In the genomic region with DNA sequence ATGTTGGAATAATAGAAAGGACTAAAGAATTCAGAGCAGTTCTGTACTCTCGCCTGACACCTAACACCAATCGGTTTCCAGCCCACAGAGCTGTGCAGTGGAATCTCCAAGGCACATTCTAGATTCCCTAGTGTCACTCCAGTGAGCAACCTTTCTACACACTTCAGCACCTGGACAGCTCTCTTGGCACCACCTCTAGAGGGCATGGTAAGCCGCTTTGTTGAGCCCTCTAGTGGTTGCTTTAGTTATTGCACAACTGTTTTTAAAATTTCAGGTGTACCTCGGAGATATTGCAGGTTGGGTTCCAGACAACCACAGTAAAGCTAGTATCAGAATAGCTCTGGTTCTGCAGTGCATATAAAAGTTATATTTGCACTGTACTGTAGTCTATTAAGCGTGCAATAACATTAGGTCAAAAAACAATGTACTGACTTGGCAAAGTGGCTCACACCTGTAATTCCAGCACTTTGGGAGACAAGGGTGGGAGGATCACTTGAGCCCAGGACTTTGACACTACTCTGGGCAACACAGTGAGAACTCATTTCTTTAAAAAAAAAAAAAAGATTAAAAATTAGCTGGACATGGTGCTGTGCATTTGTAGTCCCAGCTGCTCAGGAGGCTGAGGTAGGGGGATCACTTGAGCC, we compare ENCODE assay signal across 1 cellular context.
TF ChIP-seq lines count a peak whose summit lies in the region.

No MANE protein-coding gene starts in this region.

TF ChIP-seq in HepG2, 621 proteins besides CTCF, POLR2A, EP300 and RAD21 (continued from another document and continues in another):
- TF ChIP-seq, protein P1, sequence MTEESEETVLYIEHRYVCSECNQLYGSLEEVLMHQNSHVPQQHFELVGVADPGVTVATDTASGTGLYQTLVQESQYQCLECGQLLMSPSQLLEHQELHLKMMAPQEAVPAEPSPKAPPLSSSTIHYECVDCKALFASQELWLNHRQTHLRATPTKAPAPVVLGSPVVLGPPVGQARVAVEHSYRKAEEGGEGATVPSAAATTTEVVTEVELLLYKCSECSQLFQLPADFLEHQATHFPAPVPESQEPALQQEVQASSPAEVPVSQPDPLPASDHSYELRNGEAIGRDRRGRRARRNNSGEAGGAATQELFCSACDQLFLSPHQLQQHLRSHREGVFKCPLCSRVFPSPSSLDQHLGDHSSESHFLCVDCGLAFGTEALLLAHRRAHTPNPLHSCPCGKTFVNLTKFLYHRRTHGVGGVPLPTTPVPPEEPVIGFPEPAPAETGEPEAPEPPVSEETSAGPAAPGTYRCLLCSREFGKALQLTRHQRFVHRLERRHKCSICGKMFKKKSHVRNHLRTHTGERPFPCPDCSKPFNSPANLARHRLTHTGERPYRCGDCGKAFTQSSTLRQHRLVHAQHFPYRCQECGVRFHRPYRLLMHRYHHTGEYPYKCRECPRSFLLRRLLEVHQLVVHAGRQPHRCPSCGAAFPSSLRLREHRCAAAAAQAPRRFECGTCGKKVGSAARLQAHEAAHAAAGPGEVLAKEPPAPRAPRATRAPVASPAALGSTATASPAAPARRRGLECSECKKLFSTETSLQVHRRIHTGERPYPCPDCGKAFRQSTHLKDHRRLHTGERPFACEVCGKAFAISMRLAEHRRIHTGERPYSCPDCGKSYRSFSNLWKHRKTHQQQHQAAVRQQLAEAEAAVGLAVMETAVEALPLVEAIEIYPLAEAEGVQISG (CRISPR knock-in tag; IDR thresholded peaks at IDR 0.05), result peak; percentile 80
- TF ChIP-seq ZNF234 (CRISPR knock-in tag; conservative IDR thresholded peaks at IDR 0.05), result no peak
- TF ChIP-seq HOXA7 (CRISPR knock-in tag; IDR thresholded peaks at IDR 0.05), result peak; percentile 74; the same call in 1 of the 2 replicates
- peak; percentile 87 for TF ChIP-seq SALL1 (CRISPR knock-in tag; IDR thresholded peaks at IDR 0.05)
- peak; percentile 80; the same call in 1 of the 2 replicates for TF ChIP-seq JUNB (CRISPR knock-in tag; IDR thresholded peaks at IDR 0.05; ENCODE audit: borderline replicate concordance)
- no peak for TF ChIP-seq BRD4 (CRISPR knock-in tag; IDR thresholded peaks at IDR 0.05)
- TF ChIP-seq ZNF562 (CRISPR knock-in tag; IDR thresholded peaks at IDR 0.05; ENCODE audit: borderline replicate concordance), result no peak
- TF ChIP-seq, protein P2, sequence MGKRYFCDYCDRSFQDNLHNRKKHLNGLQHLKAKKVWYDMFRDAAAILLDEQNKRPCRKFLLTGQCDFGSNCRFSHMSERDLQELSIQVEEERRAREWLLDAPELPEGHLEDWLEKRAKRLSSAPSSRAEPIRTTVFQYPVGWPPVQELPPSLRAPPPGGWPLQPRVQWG (CRISPR knock-in tag; IDR thresholded peaks at IDR 0.05; ENCODE audit: borderline replicate concordance, low read depth), result no peak
- TF ChIP-seq TBP (CRISPR knock-in tag; IDR thresholded peaks at IDR 0.05), result no peak
- peak; percentile 69; the same call in 1 of the 2 replicates for TF ChIP-seq ZNF343 (CRISPR knock-in tag; IDR thresholded peaks at IDR 0.05)
- no peak for TF ChIP-seq ATRX (CRISPR knock-in tag; IDR thresholded peaks at IDR 0.05; ENCODE audit: borderline replicate concordance)
- TF ChIP-seq RARA (CRISPR knock-in tag; IDR thresholded peaks at IDR 0.05), result peak; percentile 78
- peak; percentile 93 for TF ChIP-seq CBX5 (CRISPR knock-in tag; IDR thresholded peaks at IDR 0.05; ENCODE audit: borderline replicate concordance)
- TF ChIP-seq PLRG1 (conservative IDR thresholded peaks at IDR 0.05), result no peak
- no peak; the same call in 1 of the 2 replicates for TF ChIP-seq YEATS4 (CRISPR knock-in tag; IDR thresholded peaks at IDR 0.05; ENCODE audit: borderline replicate concordance)
- 0 out of 2 replicates have a peak, but pooled peaks have one; percentile 42 for TF ChIP-seq RFX3 (CRISPR knock-in tag; IDR thresholded peaks at IDR 0.05)
- TF ChIP-seq, protein P3, sequence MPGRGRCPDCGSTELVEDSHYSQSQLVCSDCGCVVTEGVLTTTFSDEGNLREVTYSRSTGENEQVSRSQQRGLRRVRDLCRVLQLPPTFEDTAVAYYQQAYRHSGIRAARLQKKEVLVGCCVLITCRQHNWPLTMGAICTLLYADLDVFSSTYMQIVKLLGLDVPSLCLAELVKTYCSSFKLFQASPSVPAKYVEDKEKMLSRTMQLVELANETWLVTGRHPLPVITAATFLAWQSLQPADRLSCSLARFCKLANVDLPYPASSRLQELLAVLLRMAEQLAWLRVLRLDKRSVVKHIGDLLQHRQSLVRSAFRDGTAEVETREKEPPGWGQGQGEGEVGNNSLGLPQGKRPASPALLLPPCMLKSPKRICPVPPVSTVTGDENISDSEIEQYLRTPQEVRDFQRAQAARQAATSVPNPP (CRISPR knock-in tag; IDR thresholded peaks at IDR 0.05), result no peak
- TF ChIP-seq, protein P4, sequence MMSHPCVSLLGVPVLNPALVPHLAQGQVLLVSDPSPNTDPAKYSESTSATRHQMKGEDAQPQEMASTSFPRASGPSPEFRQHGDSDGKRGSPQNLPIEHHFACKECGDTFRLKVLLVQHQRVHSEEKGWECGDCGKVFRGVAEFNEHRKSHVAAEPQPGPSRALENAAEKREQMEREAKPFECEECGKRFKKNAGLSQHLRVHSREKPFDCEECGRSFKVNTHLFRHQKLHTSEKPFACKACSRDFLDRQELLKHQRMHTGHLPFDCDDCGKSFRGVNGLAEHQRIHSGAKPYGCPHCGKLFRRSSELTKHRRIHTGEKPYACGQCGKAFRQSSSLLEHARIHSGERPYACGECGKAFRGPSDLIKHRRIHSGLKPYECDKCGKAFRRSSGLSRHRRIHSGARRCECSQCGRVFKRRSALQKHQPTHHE (CRISPR knock-in tag; IDR thresholded peaks at IDR 0.05; ENCODE audit: borderline replicate concordance), result peak; percentile 67; the same call in 1 of the 2 replicates
- TF ChIP-seq AKAP8 (CRISPR knock-in tag; IDR thresholded peaks at IDR 0.05), result no peak
- TF ChIP-seq, protein P5, sequence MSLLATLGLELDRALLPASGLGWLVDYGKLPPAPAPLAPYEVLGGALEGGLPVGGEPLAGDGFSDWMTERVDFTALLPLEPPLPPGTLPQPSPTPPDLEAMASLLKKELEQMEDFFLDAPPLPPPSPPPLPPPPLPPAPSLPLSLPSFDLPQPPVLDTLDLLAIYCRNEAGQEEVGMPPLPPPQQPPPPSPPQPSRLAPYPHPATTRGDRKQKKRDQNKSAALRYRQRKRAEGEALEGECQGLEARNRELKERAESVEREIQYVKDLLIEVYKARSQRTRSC (CRISPR knock-in tag; IDR thresholded peaks at IDR 0.05; ENCODE audit: low read depth), result peak; percentile 65; the same call in 1 of the 2 replicates
- no peak for TF ChIP-seq ELF4 (CRISPR knock-in tag; IDR thresholded peaks at IDR 0.05; ENCODE audit: borderline replicate concordance)
- TF ChIP-seq NONO (IDR thresholded peaks at IDR 0.05), result no peak
- 0 out of 2 replicates have a peak, but pooled peaks have one; percentile 49 for TF ChIP-seq NONO (CRISPR knock-in tag; conservative IDR thresholded peaks at IDR 0.05)
- 0 out of 2 replicates have a peak, but pooled peaks have one; percentile 57 for TF ChIP-seq ZNF761 (CRISPR knock-in tag; conservative IDR thresholded peaks at IDR 0.05)
- no peak for TF ChIP-seq CBX1 (IDR thresholded peaks at IDR 0.05; ENCODE audit: low read depth)
- no peak; the same call in 1 of the 2 replicates for TF ChIP-seq PHF21A (CRISPR knock-in tag; IDR thresholded peaks at IDR 0.05)
- no peak for TF ChIP-seq KDM5B (CRISPR knock-in tag; IDR thresholded peaks at IDR 0.05; ENCODE audit: borderline replicate concordance)
- TF ChIP-seq FOXA3 (CRISPR knock-in tag; IDR thresholded peaks at IDR 0.05), result peak; percentile 76
- no peak for TF ChIP-seq ZNF737 (CRISPR knock-in tag; IDR thresholded peaks at IDR 0.05; ENCODE audit: borderline replicate concordance)
- TF ChIP-seq TOE1 (CRISPR knock-in tag; IDR thresholded peaks at IDR 0.05), result peak; percentile 94
- no peak for TF ChIP-seq ZNF333 (CRISPR knock-in tag; IDR thresholded peaks at IDR 0.05; ENCODE audit: borderline replicate concordance)
- TF ChIP-seq ZNF251 (CRISPR knock-in tag; IDR thresholded peaks at IDR 0.05), result peak; percentile 92; the same call in 1 of the 2 replicates
- no peak for TF ChIP-seq ZNF546 (CRISPR knock-in tag; conservative IDR thresholded peaks at IDR 0.05)
- peak; percentile 92 for TF ChIP-seq ZKSCAN8 (CRISPR knock-in tag; IDR thresholded peaks at IDR 0.05; ENCODE audit: borderline replicate concordance)
- TF ChIP-seq, protein P6, sequence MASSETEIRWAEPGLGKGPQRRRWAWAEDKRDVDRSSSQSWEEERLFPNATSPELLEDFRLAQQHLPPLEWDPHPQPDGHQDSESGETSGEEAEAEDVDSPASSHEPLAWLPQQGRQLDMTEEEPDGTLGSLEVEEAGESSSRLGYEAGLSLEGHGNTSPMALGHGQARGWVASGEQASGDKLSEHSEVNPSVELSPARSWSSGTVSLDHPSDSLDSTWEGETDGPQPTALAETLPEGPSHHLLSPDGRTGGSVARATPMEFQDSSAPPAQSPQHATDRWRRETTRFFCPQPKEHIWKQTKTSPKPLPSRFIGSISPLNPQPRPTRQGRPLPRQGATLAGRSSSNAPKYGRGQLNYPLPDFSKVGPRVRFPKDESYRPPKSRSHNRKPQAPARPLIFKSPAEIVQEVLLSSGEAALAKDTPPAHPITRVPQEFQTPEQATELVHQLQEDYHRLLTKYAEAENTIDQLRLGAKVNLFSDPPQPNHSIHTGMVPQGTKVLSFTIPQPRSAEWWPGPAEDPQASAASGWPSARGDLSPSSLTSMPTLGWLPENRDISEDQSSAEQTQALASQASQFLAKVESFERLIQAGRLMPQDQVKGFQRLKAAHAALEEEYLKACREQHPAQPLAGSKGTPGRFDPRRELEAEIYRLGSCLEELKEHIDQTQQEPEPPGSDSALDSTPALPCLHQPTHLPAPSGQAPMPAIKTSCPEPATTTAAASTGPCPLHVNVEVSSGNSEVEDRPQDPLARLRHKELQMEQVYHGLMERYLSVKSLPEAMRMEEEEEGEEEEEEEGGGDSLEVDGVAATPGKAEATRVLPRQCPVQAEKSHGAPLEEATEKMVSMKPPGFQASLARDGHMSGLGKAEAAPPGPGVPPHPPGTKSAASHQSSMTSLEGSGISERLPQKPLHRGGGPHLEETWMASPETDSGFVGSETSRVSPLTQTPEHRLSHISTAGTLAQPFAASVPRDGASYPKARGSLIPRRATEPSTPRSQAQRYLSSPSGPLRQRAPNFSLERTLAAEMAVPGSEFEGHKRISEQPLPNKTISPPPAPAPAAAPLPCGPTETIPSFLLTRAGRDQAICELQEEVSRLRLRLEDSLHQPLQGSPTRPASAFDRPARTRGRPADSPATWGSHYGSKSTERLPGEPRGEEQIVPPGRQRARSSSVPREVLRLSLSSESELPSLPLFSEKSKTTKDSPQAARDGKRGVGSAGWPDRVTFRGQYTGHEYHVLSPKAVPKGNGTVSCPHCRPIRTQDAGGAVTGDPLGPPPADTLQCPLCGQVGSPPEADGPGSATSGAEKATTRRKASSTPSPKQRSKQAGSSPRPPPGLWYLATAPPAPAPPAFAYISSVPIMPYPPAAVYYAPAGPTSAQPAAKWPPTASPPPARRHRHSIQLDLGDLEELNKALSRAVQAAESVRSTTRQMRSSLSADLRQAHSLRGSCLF (CRISPR knock-in tag; IDR thresholded peaks at IDR 0.05; ENCODE audit: borderline replicate concordance), result peak; percentile 89; the same call in 1 of the 2 replicates
- TF ChIP-seq ZNF766 (CRISPR knock-in tag; IDR thresholded peaks at IDR 0.05; ENCODE audit: borderline replicate concordance), result peak; percentile 85; the same call in 1 of the 2 replicates
- TF ChIP-seq KLF12 (CRISPR knock-in tag; IDR thresholded peaks at IDR 0.05; ENCODE audit: borderline replicate concordance), result peak; percentile 68; the same call in 1 of the 2 replicates
- TF ChIP-seq, protein P7, sequence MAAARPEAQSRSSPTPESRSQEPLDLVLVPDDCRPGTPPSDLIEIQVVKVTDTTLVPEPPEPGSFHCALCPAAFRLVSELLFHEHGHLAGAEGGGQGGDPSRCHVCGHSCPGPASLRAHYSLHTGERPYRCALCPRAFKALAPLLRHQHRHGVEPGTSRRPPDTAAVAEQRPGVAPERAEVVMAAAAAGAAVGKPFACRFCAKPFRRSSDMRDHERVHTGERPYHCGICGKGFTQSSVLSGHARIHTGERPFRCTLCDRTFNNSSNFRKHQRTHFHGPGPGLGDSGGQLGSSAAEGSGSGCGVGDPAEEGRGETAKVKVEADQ (CRISPR knock-in tag; IDR thresholded peaks at IDR 0.05; ENCODE audit: borderline replicate concordance), result no peak
- TF ChIP-seq NAIF1 (CRISPR knock-in tag; IDR thresholded peaks at IDR 0.05; ENCODE audit: borderline replicate concordance), result no peak
- peak; percentile 76 for TF ChIP-seq ZMYM4 (CRISPR knock-in tag; IDR thresholded peaks at IDR 0.05)
- TF ChIP-seq, protein P8, sequence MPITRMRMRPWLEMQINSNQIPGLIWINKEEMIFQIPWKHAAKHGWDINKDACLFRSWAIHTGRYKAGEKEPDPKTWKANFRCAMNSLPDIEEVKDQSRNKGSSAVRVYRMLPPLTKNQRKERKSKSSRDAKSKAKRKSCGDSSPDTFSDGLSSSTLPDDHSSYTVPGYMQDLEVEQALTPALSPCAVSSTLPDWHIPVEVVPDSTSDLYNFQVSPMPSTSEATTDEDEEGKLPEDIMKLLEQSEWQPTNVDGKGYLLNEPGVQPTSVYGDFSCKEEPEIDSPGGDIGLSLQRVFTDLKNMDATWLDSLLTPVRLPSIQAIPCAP (CRISPR knock-in tag; IDR thresholded peaks at IDR 0.05; ENCODE audit: low read depth), result no peak
- TF ChIP-seq RBAK (CRISPR knock-in tag; IDR thresholded peaks at IDR 0.05), result no peak
- peak; percentile 86 for TF ChIP-seq RFXAP (CRISPR knock-in tag; IDR thresholded peaks at IDR 0.05; ENCODE audit: borderline replicate concordance)
- TF ChIP-seq MXD4 (CRISPR knock-in tag; IDR thresholded peaks at IDR 0.05), result peak; percentile 84; the same call in 1 of the 2 replicates
- TF ChIP-seq ZNF136 (CRISPR knock-in tag; IDR thresholded peaks at IDR 0.05; ENCODE audit: low read depth), result peak; percentile 33; the same call in 1 of the 2 replicates
- no peak for TF ChIP-seq ZNF296 (CRISPR knock-in tag; conservative IDR thresholded peaks at IDR 0.05)
- TF ChIP-seq ZNF282 (IDR thresholded peaks at IDR 0.05; ENCODE audit: partially characterized antibody), result no peak
